In the genomic region with DNA sequence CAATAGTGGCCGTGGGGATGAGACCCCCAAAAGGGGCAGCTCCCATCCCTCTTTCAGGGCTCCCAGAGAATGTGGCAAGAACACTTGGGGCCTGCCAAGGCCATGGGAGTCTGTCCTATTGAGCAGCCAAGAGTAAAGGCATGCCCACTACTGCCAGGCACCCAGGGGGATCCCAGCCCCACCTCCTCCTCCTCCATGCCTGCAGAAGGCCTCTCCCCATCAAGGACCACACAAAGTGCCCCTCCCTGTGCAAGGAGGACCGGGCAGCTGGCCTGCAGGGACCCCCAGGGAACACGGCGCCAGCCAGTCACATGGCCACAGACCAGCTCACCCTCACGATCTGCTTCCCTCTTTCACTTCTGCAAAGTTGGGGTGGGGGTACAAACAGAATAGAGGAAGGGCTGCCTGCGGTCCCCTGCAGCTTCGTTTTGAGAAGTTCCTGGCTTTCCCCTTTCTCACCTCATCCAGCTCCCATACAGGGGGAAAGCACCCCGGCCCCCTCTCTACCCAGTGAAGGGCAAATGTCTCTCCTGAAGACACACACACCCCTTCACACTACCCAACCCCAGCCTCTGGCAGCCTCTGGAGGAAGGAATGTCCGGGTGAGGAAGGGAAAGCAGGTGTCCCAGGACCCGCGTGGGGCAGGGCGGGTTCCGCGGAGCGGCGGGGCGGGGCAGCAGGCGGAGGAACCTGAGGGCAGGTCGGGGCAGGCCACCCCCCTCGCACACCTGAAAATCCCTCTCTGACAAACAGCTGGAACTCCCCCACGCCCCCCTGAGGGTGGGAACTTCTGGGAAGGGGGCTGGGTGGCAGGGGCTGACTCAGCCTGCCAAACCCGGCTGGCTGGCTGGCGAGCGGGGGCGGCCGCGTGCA, we compare ENCODE assay signal across 1 cellular context.
TF ChIP-seq lines count a peak whose summit lies in the region.

No MANE protein-coding gene starts in this region.

TF ChIP-seq in HepG2, 621 proteins besides CTCF, POLR2A, EP300 and RAD21 (continued from another document and continues in another):
- TF ChIP-seq, protein P1, sequence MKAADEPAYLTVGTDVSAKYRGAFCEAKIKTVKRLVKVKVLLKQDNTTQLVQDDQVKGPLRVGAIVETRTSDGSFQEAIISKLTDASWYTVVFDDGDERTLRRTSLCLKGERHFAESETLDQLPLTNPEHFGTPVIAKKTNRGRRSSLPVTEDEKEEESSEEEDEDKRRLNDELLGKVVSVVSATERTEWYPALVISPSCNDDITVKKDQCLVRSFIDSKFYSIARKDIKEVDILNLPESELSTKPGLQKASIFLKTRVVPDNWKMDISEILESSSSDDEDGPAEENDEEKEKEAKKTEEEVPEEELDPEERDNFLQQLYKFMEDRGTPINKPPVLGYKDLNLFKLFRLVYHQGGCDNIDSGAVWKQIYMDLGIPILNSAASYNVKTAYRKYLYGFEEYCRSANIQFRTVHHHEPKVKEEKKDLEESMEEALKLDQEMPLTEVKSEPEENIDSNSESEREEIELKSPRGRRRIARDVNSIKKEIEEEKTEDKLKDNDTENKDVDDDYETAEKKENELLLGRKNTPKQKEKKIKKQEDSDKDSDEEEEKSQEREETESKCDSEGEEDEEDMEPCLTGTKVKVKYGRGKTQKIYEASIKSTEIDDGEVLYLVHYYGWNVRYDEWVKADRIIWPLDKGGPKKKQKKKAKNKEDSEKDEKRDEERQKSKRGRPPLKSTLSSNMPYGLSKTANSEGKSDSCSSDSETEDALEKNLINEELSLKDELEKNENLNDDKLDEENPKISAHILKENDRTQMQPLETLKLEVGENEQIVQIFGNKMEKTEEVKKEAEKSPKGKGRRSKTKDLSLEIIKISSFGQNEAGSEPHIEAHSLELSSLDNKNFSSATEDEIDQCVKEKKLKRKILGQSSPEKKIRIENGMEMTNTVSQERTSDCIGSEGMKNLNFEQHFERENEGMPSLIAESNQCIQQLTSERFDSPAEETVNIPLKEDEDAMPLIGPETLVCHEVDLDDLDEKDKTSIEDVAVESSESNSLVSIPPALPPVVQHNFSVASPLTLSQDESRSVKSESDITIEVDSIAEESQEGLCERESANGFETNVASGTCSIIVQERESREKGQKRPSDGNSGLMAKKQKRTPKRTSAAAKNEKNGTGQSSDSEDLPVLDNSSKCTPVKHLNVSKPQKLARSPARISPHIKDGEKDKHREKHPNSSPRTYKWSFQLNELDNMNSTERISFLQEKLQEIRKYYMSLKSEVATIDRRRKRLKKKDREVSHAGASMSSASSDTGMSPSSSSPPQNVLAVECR (CRISPR knock-in tag; IDR thresholded peaks at IDR 0.05; ENCODE audit: borderline replicate concordance) = peak; percentile 66
- TF ChIP-seq, protein P2, sequence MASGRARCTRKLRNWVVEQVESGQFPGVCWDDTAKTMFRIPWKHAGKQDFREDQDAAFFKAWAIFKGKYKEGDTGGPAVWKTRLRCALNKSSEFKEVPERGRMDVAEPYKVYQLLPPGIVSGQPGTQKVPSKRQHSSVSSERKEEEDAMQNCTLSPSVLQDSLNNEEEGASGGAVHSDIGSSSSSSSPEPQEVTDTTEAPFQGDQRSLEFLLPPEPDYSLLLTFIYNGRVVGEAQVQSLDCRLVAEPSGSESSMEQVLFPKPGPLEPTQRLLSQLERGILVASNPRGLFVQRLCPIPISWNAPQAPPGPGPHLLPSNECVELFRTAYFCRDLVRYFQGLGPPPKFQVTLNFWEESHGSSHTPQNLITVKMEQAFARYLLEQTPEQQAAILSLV (CRISPR knock-in tag; IDR thresholded peaks at IDR 0.05; ENCODE audit: borderline replicate concordance) = 0 out of 2 replicates have a peak, but pooled peaks have one; percentile 6
- no peak for TF ChIP-seq EED (CRISPR knock-in tag; IDR thresholded peaks at IDR 0.05)
- peak; percentile 10; the same call in 1 of the 2 replicates for TF ChIP-seq ZBTB38 (CRISPR knock-in tag; IDR thresholded peaks at IDR 0.05)
- peak; percentile 39; the same call in 1 of the 2 replicates for TF ChIP-seq NFKB2 (CRISPR knock-in tag; IDR thresholded peaks at IDR 0.05; ENCODE audit: borderline replicate concordance)
- TF ChIP-seq GLI4 (CRISPR knock-in tag; IDR thresholded peaks at IDR 0.05; ENCODE audit: borderline replicate concordance) = peak; percentile 43; the same call in 1 of the 2 replicates
- TF ChIP-seq, protein P3, sequence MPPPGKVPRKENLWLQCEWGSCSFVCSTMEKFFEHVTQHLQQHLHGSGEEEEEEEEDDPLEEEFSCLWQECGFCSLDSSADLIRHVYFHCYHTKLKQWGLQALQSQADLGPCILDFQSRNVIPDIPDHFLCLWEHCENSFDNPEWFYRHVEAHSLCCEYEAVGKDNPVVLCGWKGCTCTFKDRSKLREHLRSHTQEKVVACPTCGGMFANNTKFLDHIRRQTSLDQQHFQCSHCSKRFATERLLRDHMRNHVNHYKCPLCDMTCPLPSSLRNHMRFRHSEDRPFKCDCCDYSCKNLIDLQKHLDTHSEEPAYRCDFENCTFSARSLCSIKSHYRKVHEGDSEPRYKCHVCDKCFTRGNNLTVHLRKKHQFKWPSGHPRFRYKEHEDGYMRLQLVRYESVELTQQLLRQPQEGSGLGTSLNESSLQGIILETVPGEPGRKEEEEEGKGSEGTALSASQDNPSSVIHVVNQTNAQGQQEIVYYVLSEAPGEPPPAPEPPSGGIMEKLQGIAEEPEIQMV (CRISPR knock-in tag; IDR thresholded peaks at IDR 0.05; ENCODE audit: low read depth) = 0 out of 2 replicates have a peak, but pooled peaks have one; percentile 3
- peak; percentile 31; the same call in 1 of the 2 replicates for TF ChIP-seq SP5 (CRISPR knock-in tag; IDR thresholded peaks at IDR 0.05; ENCODE audit: borderline replicate concordance, low read depth)
- TF ChIP-seq SNAPC2 (CRISPR knock-in tag; IDR thresholded peaks at IDR 0.05) = no peak
- peak; percentile 37; the same call in 1 of the 2 replicates for TF ChIP-seq GFI1 (CRISPR knock-in tag; IDR thresholded peaks at IDR 0.05; ENCODE audit: borderline replicate concordance)
- peak; percentile 14; the same call in 1 of the 2 replicates for TF ChIP-seq HOXA3 (CRISPR knock-in tag; IDR thresholded peaks at IDR 0.05)
- no peak for TF ChIP-seq SMAD9 (CRISPR knock-in tag; IDR thresholded peaks at IDR 0.05)
- no peak for TF ChIP-seq ZNF549 (CRISPR knock-in tag; IDR thresholded peaks at IDR 0.05)
- TF ChIP-seq, protein P4, sequence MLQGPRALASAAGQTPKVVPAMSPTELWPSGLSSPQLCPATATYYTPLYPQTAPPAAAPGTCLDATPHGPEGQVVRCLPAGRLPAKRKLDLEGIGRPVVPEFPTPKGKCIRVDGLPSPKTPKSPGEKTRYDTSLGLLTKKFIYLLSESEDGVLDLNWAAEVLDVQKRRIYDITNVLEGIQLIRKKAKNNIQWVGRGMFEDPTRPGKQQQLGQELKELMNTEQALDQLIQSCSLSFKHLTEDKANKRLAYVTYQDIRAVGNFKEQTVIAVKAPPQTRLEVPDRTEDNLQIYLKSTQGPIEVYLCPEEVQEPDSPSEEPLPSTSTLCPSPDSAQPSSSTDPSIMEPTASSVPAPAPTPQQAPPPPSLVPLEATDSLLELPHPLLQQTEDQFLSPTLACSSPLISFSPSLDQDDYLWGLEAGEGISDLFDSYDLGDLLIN (CRISPR knock-in tag; IDR thresholded peaks at IDR 0.05; ENCODE audit: borderline replicate concordance) = no peak
- no peak for TF ChIP-seq ESRRA (CRISPR knock-in tag; IDR thresholded peaks at IDR 0.05; ENCODE audit: low read depth)
- TF ChIP-seq KLF9 (CRISPR knock-in tag; IDR thresholded peaks at IDR 0.05; ENCODE audit: low read depth) = 0 out of 2 replicates have a peak, but pooled peaks have one; percentile 31
- TF ChIP-seq, protein P5, sequence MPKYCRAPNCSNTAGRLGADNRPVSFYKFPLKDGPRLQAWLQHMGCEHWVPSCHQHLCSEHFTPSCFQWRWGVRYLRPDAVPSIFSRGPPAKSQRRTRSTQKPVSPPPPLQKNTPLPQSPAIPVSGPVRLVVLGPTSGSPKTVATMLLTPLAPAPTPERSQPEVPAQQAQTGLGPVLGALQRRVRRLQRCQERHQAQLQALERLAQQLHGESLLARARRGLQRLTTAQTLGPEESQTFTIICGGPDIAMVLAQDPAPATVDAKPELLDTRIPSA (CRISPR knock-in tag; IDR thresholded peaks at IDR 0.05; ENCODE audit: borderline replicate concordance) = 0 out of 2 replicates have a peak, but pooled peaks have one; percentile 63
- no peak for TF ChIP-seq ELF1 (CRISPR knock-in tag; IDR thresholded peaks at IDR 0.05)
- TF ChIP-seq, protein P6, sequence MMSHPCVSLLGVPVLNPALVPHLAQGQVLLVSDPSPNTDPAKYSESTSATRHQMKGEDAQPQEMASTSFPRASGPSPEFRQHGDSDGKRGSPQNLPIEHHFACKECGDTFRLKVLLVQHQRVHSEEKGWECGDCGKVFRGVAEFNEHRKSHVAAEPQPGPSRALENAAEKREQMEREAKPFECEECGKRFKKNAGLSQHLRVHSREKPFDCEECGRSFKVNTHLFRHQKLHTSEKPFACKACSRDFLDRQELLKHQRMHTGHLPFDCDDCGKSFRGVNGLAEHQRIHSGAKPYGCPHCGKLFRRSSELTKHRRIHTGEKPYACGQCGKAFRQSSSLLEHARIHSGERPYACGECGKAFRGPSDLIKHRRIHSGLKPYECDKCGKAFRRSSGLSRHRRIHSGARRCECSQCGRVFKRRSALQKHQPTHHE (CRISPR knock-in tag; IDR thresholded peaks at IDR 0.05; ENCODE audit: borderline replicate concordance) = no peak
- TF ChIP-seq TEAD3 (CRISPR knock-in tag; optimal IDR thresholded peaks at IDR 0.05; ENCODE audit: borderline replicate concordance) = peak; percentile 96
- TF ChIP-seq, protein P7, sequence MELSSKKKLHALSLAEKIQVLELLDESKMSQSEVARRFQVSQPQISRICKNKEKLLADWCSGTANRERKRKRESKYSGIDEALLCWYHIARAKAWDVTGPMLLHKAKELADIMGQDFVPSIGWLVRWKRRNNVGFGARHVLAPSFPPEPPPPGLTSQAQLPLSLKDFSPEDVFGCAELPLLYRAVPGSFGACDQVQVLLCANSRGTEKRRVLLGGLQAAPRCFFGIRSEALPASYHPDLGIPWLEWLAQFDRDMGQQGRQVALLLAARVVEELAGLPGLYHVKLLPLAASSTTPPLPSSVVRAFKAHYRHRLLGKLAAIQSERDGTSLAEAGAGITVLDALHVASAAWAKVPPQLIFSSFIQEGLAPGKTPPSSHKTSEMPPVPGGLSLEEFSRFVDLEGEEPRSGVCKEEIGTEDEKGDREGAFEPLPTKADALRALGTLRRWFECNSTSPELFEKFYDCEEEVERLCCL (CRISPR knock-in tag; IDR thresholded peaks at IDR 0.05; ENCODE audit: borderline replicate concordance) = peak; percentile 56; the same call in 1 of the 2 replicates
- no peak for TF ChIP-seq MZF1 (CRISPR knock-in tag; IDR thresholded peaks at IDR 0.05; ENCODE audit: borderline replicate concordance)
- peak; percentile 90 for TF ChIP-seq SAP130 (CRISPR knock-in tag; IDR thresholded peaks at IDR 0.05; ENCODE audit: low read depth)
- TF ChIP-seq RFX1 (IDR thresholded peaks at IDR 0.05) = no peak
- TF ChIP-seq JUND (CRISPR knock-in tag; IDR thresholded peaks at IDR 0.05) = no peak
- TF ChIP-seq, protein P8, sequence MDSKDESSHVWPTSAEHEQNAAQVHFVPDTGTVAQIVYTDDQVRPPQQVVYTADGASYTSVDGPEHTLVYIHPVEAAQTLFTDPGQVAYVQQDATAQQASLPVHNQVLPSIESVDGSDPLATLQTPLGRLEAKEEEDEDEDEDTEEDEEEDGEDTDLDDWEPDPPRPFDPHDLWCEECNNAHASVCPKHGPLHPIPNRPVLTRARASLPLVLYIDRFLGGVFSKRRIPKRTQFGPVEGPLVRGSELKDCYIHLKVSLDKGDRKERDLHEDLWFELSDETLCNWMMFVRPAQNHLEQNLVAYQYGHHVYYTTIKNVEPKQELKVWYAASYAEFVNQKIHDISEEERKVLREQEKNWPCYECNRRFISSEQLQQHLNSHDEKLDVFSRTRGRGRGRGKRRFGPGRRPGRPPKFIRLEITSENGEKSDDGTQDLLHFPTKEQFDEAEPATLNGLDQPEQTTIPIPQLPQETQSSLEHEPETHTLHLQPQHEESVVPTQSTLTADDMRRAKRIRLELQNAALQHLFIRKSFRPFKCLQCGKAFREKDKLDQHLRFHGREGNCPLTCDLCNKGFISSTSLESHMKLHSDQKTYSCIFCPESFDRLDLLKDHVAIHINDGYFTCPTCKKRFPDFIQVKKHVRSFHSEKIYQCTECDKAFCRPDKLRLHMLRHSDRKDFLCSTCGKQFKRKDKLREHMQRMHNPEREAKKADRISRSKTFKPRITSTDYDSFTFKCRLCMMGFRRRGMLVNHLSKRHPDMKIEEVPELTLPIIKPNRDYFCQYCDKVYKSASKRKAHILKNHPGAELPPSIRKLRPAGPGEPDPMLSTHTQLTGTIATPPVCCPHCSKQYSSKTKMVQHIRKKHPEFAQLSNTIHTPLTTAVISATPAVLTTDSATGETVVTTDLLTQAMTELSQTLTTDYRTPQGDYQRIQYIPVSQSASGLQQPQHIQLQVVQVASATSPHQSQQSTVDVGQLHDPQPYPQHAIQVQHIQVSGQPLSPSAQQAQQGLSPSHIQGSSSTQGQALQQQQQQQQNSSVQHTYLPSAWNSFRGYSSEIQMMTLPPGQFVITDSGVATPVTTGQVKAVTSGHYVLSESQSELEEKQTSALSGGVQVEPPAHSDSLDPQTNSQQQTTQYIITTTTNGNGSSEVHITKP (CRISPR knock-in tag; IDR thresholded peaks at IDR 0.05; ENCODE audit: low read depth) = peak; percentile 62
- peak; percentile 65; the same call in 1 of the 2 replicates for TF ChIP-seq ZNF598 (CRISPR knock-in tag; IDR thresholded peaks at IDR 0.05; ENCODE audit: borderline replicate concordance)
- TF ChIP-seq, protein P9, sequence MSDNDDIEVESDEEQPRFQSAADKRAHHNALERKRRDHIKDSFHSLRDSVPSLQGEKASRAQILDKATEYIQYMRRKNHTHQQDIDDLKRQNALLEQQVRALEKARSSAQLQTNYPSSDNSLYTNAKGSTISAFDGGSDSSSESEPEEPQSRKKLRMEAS (IDR thresholded peaks at IDR 0.05) = peak; percentile 24; the same call in 1 of the 2 replicates
- TF ChIP-seq RXRA (CRISPR knock-in tag; IDR thresholded peaks at IDR 0.05) = 0 out of 2 replicates have a peak, but pooled peaks have one; percentile 9
- TF ChIP-seq, protein P10, sequence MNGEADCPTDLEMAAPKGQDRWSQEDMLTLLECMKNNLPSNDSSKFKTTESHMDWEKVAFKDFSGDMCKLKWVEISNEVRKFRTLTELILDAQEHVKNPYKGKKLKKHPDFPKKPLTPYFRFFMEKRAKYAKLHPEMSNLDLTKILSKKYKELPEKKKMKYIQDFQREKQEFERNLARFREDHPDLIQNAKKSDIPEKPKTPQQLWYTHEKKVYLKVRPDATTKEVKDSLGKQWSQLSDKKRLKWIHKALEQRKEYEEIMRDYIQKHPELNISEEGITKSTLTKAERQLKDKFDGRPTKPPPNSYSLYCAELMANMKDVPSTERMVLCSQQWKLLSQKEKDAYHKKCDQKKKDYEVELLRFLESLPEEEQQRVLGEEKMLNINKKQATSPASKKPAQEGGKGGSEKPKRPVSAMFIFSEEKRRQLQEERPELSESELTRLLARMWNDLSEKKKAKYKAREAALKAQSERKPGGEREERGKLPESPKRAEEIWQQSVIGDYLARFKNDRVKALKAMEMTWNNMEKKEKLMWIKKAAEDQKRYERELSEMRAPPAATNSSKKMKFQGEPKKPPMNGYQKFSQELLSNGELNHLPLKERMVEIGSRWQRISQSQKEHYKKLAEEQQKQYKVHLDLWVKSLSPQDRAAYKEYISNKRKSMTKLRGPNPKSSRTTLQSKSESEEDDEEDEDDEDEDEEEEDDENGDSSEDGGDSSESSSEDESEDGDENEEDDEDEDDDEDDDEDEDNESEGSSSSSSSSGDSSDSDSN (CRISPR knock-in tag; IDR thresholded peaks at IDR 0.05) = peak; percentile 55; the same call in 1 of the 2 replicates
- no peak for TF ChIP-seq ZNF773 (CRISPR knock-in tag; IDR thresholded peaks at IDR 0.05; ENCODE audit: borderline replicate concordance)
- TF ChIP-seq NR2F6 (IDR thresholded peaks at IDR 0.05) = no peak
- 0 out of 2 replicates have a peak, but pooled peaks have one; percentile 14 for TF ChIP-seq NR2F6 (CRISPR knock-in tag; IDR thresholded peaks at IDR 0.05)
- no peak for TF ChIP-seq ZNF614 (CRISPR knock-in tag; IDR thresholded peaks at IDR 0.05; ENCODE audit: borderline replicate concordance)
- peak; percentile 33 for TF ChIP-seq AGO2 (optimal IDR thresholded peaks at IDR 0.05; ENCODE audit: low read depth, low read length)
- peak; percentile 99 for TF ChIP-seq TGIF2 (CRISPR knock-in tag; IDR thresholded peaks at IDR 0.05)
- TF ChIP-seq ARNT (IDR thresholded peaks at IDR 0.05) = no peak
- TF ChIP-seq NFATC3 (CRISPR knock-in tag; IDR thresholded peaks at IDR 0.05) = 0 out of 2 replicates have a peak, but pooled peaks have one; percentile 53
